ENCODE assay signal across 25 cellular contexts in genomic region chr12:3556716-3557115, GRCh38.
"Had no signal": no experiment of that assay in that cellular context is flagged by ENCODE, and none has a peak within 500 bp of the region (broad histone marks: within the 10 kb centered on the region; RNA-seq: fewer than 3 reads in every experiment).

No MANE protein-coding gene starts in this region.

- ATAC-seq: esophagus mucosa, gastrocnemius medialis, heart right ventricle, left cardiac atrium, left lung, left ventricle myocardium superior, lower lobe of right lung had no signal

- H3K36me3 ChIP-seq: esophagus squamous epithelium, gastrocnemius medialis, heart right ventricle, left lung, lower lobe of right lung had no signal

- H3K4me3 ChIP-seq: coronary artery, dorsolateral prefrontal cortex, esophagus squamous epithelium, gastrocnemius medialis, heart right ventricle, left lung, lower lobe of right lung had no signal

- DNase-seq: dermis blood vessel endothelial cell; dorsolateral prefrontal cortex; effector CD4-positive, alpha-beta T cell; effector memory CD4-positive, alpha-beta T cell; erythroblast; esophagus squamous epithelium; foreskin fibroblast; foreskin melanocyte; gastrocnemius medialis; glutamatergic neuron; heart right ventricle; hippocampal formation; left cardiac atrium; left lung; left ventricle myocardium superior; lower lobe of right lung; mesenchymal stem cell; midbrain had no signal

- FAIRE-seq: colon, endometrium, islet of Langerhans, keratinocyte had no signal

- H3K27me3 ChIP-seq: dorsolateral prefrontal cortex, gastrocnemius medialis had no signal

- H3K4me1 ChIP-seq: esophagus squamous epithelium, gastrocnemius medialis, left lung, lower lobe of right lung had no signal

- H3K9me3 ChIP-seq: esophagus squamous epithelium, gastrocnemius medialis, heart right ventricle, left lung, lower lobe of right lung had no signal

- H3K27ac ChIP-seq: coronary artery, dorsolateral prefrontal cortex, epithelial cell of prostate, esophagus squamous epithelium, gastrocnemius medialis, heart right ventricle, left lung, lower lobe of right lung had no signal
